In the genomic region with DNA sequence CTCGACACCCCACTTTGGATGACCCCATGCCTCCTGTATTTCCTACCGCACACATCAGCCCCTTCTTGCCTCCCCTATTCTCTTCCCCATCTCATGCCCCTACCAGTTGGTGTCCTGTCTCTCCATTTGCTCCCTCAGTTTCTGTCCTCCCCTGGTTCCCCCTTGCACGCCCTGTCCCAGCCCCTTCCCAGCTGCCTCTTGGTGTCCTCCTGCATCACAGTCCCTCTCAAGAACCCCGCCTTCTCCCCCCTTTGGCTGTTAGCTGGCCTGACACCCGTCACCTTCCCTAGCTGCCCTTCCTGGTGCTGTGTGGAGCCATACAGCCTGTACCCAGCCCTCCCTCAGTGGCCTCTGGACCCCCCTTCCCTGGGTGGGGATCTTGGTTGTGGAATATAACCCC, we compare ENCODE assay signal across 8 cellular contexts. TPM values are rescaled to one million over a fixed set of nuclear protein-coding genes. Genes with fewer than 3 reads are reported as not detected.
DNase-seq lines count a peak whose midpoint lies in the region; ATAC-seq, FAIRE-seq and TF ChIP-seq lines count a peak whose summit lies in the region.

No MANE protein-coding gene starts in this region.

- no peaks in the 10 kb centered on the region for H3K4me1 Mint-ChIP-seq in nephron

- H2BK5ac ChIP-seq in H1 (ENCODE audit: low read depth, low read length): no peak overlapping the region

- H3K9me3 ChIP-seq in H1 (ENCODE audit: insufficient read depth in 2 of 2, low read depth in 1 of 2, low read length in 1 of 2): no peaks in the 10 kb centered on the region

- H3K18ac ChIP-seq in H1 (ENCODE audit: extremely low read depth, low read length): no peak overlapping the region

- no peak for TF ChIP-seq CTCF in H1 (IDR thresholded peaks at IDR 0.05; ENCODE audit: control extremely low read depth in 1 of 3, insufficient read depth in 1 of 3, low read depth in 1 of 3, low read length in 3 of 3)
- no peak for TF ChIP-seq CTCF in nephron (IDR thresholded peaks at IDR 0.05; ENCODE audit: unreplicated experiment in 3 of 3)

- peak overlapping the region; percentile 74 to 76 (median 75) for H3K4me3 Mint-ChIP-seq in nephron

- intact Hi-C loops in left cardiac atrium (cut with DNase I): loop anchor here in 1 of 2 donors (5.0 kb wide), 1 partner anchor 113 kb away; no protein-coding TSS in a partner anchor
- intact Hi-C loops in Right ventricle myocardium inferior (cut with DNase I): no loop called here

- H3K4ac ChIP-seq in H1 (replicated peaks; ENCODE audit: insufficient read length, low read depth, low read length): no peak overlapping the region

- H3K23ac ChIP-seq in H1 (ENCODE audit: insufficient read length): no peak overlapping the region

- peaks cover 83% of the 10 kb centered on the region for H3K27me3 Mint-ChIP-seq in nephron (ENCODE audit: low read depth)

- ATAC-seq in left cardiac atrium (peak; percentile 72), Right ventricle myocardium inferior (no peak), GM21360 (IDR thresholded peaks at IDR 0.05; ENCODE audit: unreplicated experiment) (no peak)
- no peak for ATAC-seq in activated CD4-positive, CD25-positive, alpha-beta regulatory T cell treated with anti-CD3 and anti-CD28 coated beads, Interleukin-2, amount 50 U/mL, for 24 hours

- H4K5ac ChIP-seq in H1 (ENCODE audit: insufficient read length, low read depth, low read length): no peak overlapping the region

- no peak overlapping the region for H2AK5ac ChIP-seq in H1 (ENCODE audit: low read depth, low read length)

- H3K4me2 ChIP-seq in H1 (ENCODE audit: insufficient read depth in 1 of 2, low read depth in 2 of 2, low read length in 2 of 2): peak overlapping the region; percentile 74 to 83

- no peak overlapping the region for H3K56ac ChIP-seq in H1 (replicated peaks; ENCODE audit: insufficient read length, low read depth, low read length)

- 28% methylated on average over 5 of the region's 5 CpGs; no CpG with 5 or more reads in 1 of the 2 experiments for WGBS in H1 (ENCODE audit: extremely low coverage in 1 of 2, insufficient coverage in 1 of 2, insufficient read length in 1 of 2, insufficient replicate concordance in 2 of 2, low coverage in 1 of 2, low lambda C conversion rate in 2 of 2, missing lambda C conversion rate in 1 of 2), 2 experiments

- H3K14ac ChIP-seq in H1 (ENCODE audit: insufficient read length): no peak overlapping the region

- no peaks in the 10 kb centered on the region; the same call in 1 of the 2 replicates for H3K79me1 ChIP-seq in H1 (ENCODE audit: low read depth, low read length)

- TF ChIP-seq EP300 in H1 (IDR thresholded peaks at IDR 0.05; ENCODE audit: borderline replicate concordance in 1 of 2, low read depth in 2 of 2, low read length in 2 of 2): no peak

- H4K20me1 ChIP-seq in H1 (replicated peaks in 1 of 2; ENCODE audit: control insufficient read depth in 1 of 2, insufficient read depth in 2 of 2, low read length in 2 of 2): peaks cover 3 to 4% of the 10 kb centered on the region in 2 experiments

- POLR2A ChIA-PET in H1 (lab: Charles Lee; ENCODE audit: partially characterized antibody): interaction anchor here (0.6 to 1.2 kb wide), 2 partner anchors 93 to 315 kb away, joined by 3 read pairs; no protein-coding TSS in a partner anchor

- H3K9ac ChIP-seq in H1 (replicated peaks in 1 of 4; ENCODE audit: extremely low read depth in 1 of 4, low read depth in 3 of 4, low read length in 3 of 4): no peak overlapping the region

- H3K4me3 ChIP-seq in H1 (ENCODE audit: extremely low read depth in 1 of 4, insufficient read depth in 2 of 4, low read depth in 3 of 4, low read length in 4 of 4): peak overlapping the region; percentile 47 to 66 (median 55)

- H2BK120ac ChIP-seq in H1 (replicated peaks; ENCODE audit: low read depth, low read length): no peak overlapping the region

- peak overlapping the region; percentile 66; the same call in 1 of the 2 replicates for H2AFZ ChIP-seq in H1 (ENCODE audit: low read length)

- H2BK15ac ChIP-seq in H1 (ENCODE audit: low read length): 0 out of 2 replicates have a peak overlapping the region, but pooled peaks have one; percentile 40

- no peak overlapping the region for H4K91ac ChIP-seq in H1 (replicated peaks; ENCODE audit: insufficient read length, low read length)

- H2BK12ac ChIP-seq in H1 (ENCODE audit: low read depth, low read length): no peak overlapping the region

- DNase-seq in left cardiac atrium (peak; percentile 48), Right ventricle myocardium inferior (ENCODE audit: missing footprints) (no peak), H1 (ENCODE audit: low read depth in 1 of 2, low spot score in 2 of 2) (peak in 1 of 2 experiments; percentile 57), HuH-7.5 (ENCODE audit: low spot score) (no peak), cortex of kidney (lab: John Stamatoyannopoulos, UW) (no peak)

- H3K27ac ChIP-seq in H1 (ENCODE audit: low read depth, low read length): no peak overlapping the region

- H3K27ac Mint-ChIP-seq in nephron: no peak overlapping the region

- H3K79me2 ChIP-seq in H1 (ENCODE audit: control insufficient read depth in 1 of 2, insufficient read depth in 2 of 2, low read length in 2 of 2): no peaks in the 10 kb centered on the region

- no peaks in the 10 kb centered on the region for H3K36me3 Mint-ChIP-seq in nephron (ENCODE audit: low read depth)

- H3K27me3 ChIP-seq in H1 (replicated peaks in 1 of 4; ENCODE audit: control insufficient read depth in 3 of 4, extremely low read depth in 1 of 4, insufficient read depth in 3 of 4, low read length in 3 of 4): peaks cover 0 to 8% (median 3%) of the 10 kb centered on the region in 4 experiments; a peak in 4 of 7 replicates

- no peaks in the 10 kb centered on the region for H3K9me3 Mint-ChIP-seq in nephron

- no peak for TF ChIP-seq RAD21 in H1 (IDR thresholded peaks at IDR 0.05 in 1 of 2, conservative IDR thresholded peaks at IDR 0.05 in 1 of 2; ENCODE audit: low read depth in 2 of 2, low read length in 2 of 2)

- H3K36me3 ChIP-seq in H1 (ENCODE audit: control insufficient read depth in 2 of 4, insufficient read depth in 4 of 4, low read length in 3 of 4): no peaks in the 10 kb centered on the region

- H3K23me2 ChIP-seq in H1 (ENCODE audit: low read depth, low read length): peaks cover 6% of the 10 kb centered on the region; the same call in 1 of the 2 replicates

- CTCF ChIA-PET in H1 (lab: Charles Lee; ENCODE audit: partially characterized antibody): interaction anchor here (0.9 to 24.6 kb wide), 11 partner anchors 16 to 232 kb away, joined by 5 to 361 read pairs (median 8); no protein-coding TSS in a partner anchor

- H4K8ac ChIP-seq in H1 (ENCODE audit: extremely low read depth, insufficient read depth, low read length): no peak overlapping the region

- peaks cover 8 to 15% (median 10%) of the 10 kb centered on the region in 4 experiments for H3K4me1 ChIP-seq in H1 (replicated peaks in 1 of 4; ENCODE audit: control insufficient read depth in 3 of 4, insufficient read depth in 4 of 4, low read length in 3 of 4)

- TF ChIP-seq POLR2A in H1 (IDR thresholded peaks at IDR 0.05; ENCODE audit: control extremely low read depth in 1 of 2, low read depth in 2 of 2, low read length in 2 of 2): no peak

- no peak overlapping the region for H2BK20ac ChIP-seq in H1 (ENCODE audit: low read length)

- no peak for FAIRE-seq in H1 (lab: Jason Lieb, UNC)

TF ChIP-seq in H1, 55 proteins besides CTCF, POLR2A, EP300 and RAD21:
- TF ChIP-seq KDM5A (IDR thresholded peaks at IDR 0.05; ENCODE audit: low read length): no peak
- TF ChIP-seq RFX5 (IDR thresholded peaks at IDR 0.05; ENCODE audit: borderline replicate concordance, low read depth, low read length): no peak
- TF ChIP-seq TCF12 (IDR thresholded peaks at IDR 0.05; ENCODE audit: low read depth, low read length): no peak
- TF ChIP-seq SIN3A (conservative IDR thresholded peaks at IDR 0.05 in 1 of 2, IDR thresholded peaks at IDR 0.05 in 1 of 2; ENCODE audit: low read depth in 1 of 2, low read length in 2 of 2): no peak

RNA-seq across cellular contexts. Expression of a gene that starts 41.5 kb away (rescaled TPM):
- total RNA-seq in left cardiac atrium (10 to 100 TPM; 40.6 to 57.7 TPM), Right ventricle myocardium inferior (10.5 TPM)
- total RNA-seq in H1 (2021; fragmentation: NEBNext Ultra II Directional; extraction: Animal tissue kit (Norgen Biotek cat#: 25700)): 10.4 and 15.2 TPM in 2 replicates
- polyA plus RNA-seq in H1 (2011; rRNA removed): 5.0 and 6.9 TPM in 2 replicates
- polyA plus RNA-seq in H1 (2011; cell fraction: cytosol; rRNA removed): 5.6 TPM
- polyA plus RNA-seq in H1 (2011; cell fraction: nucleus; rRNA removed): 16.2 TPM
- 5.0 to 6.4 TPM (median 6.1 TPM) in 4 replicates for polyA plus RNA-seq in H1 (2012, experiment 1 of 2)
- 3.0 TPM for polyA plus RNA-seq in H1 (2012, experiment 2 of 2)
- polyA plus RNA-seq in H1 (2013, experiment 1 of 2): 12.9 TPM
- polyA plus RNA-seq in H1 (2013, experiment 2 of 2): 12.7 TPM
- polyA minus RNA-seq in H1 (2011; rRNA and poly(A)+ RNA removed): 9.3 and 10.2 TPM in 2 replicates
- 4.8 TPM for polyA minus RNA-seq in H1 (2011; cell fraction: cytosol; rRNA and poly(A)+ RNA removed)
- 14.8 TPM for polyA minus RNA-seq in H1 (2011; cell fraction: nucleus; rRNA and poly(A)+ RNA removed)

Comparison
In these comparisons a context has a peak if more than half of its experiments do, and no peak if none do; other contexts are left out.
1. ATAC-seq: peak in left cardiac atrium (2 of 2); none in Right ventricle myocardium inferior (single experiment), activated CD4-positive, CD25-positive, alpha-beta regulatory T cell treated with anti-CD3 and anti-CD28 coated beads, Interleukin-2, amount 50 U/mL, for 24 hours (0 of 2) and GM21360 (single experiment).